ENCODE assay signal across 8 cellular contexts in the genomic region with DNA sequence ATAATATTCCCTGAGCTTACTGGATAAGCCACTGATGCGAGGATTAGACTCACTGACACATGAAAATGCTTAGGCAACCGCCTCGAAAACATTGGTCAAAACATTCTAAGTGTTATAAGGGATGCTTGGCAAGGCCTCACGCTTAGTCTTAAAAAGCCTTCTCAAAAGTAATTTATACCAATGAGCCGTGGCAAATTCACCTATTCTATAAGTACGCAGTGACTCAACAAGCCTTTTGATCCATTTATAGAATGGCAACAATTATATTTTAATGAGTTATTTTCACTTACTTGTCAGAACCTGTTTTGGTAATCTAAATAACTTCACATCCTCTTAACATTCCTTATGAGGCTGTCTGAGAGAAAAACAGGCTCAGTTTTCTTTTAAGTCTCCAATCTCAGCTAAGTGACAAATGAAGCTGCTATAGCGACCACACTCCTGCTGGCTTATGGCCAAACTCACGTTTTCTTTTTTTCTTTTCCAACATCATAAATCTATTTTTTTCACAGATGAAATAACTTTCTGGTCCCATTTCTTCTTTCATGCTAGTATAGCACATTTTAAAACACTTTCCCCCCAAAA.
A peak's percentile ranks its signal among the peaks of the same experiment; 100 is the strongest.
DNase-seq lines count a peak whose midpoint lies in the region; ATAC-seq and TF ChIP-seq lines count a peak whose summit lies in the region.

No MANE protein-coding gene starts in this region.

- peak overlapping the region; percentile 97 for H3K27ac Mint-ChIP-seq in CD8-positive, alpha-beta T cell
- H3K27ac Mint-ChIP-seq in naive B cell: peak overlapping the region; percentile 98 to 99 (median 99)

- H3K4me1 Mint-ChIP-seq in CD8-positive, alpha-beta T cell (ENCODE audit: low read depth): peaks cover 68% of the 10 kb centered on the region
- peaks cover 56 to 79% (median 73%) of the 10 kb centered on the region in 3 donors for H3K4me1 Mint-ChIP-seq in naive B cell

- peak overlapping the region; percentile 92 for H3K4me3 Mint-ChIP-seq in CD8-positive, alpha-beta T cell
- peak overlapping the region; percentile 91 to 99 (median 97) for H3K4me3 Mint-ChIP-seq in naive B cell

- H3K27ac ChIP-seq in CD8-positive, alpha-beta T cell (ENCODE audit: low read depth, low read length): peak overlapping the region; percentile 93
- H3K27ac ChIP-seq in colonic mucosa: peak overlapping the region; percentile 71
- H3K27ac ChIP-seq in body of pancreas: peak overlapping the region in 1 of 4 donors; percentile 73

- no peaks in the 10 kb centered on the region for H3K27me3 ChIP-seq in CD8-positive, alpha-beta T cell (ENCODE audit: insufficient read depth, low read length)
- no peaks in the 10 kb centered on the region for H3K27me3 ChIP-seq in colonic mucosa
- no peaks in the 10 kb centered on the region for H3K27me3 ChIP-seq in body of pancreas

- CTCF ChIA-PET in CD8-positive, alpha-beta T cell (lab: Charles Lee): interaction anchor here (0.8 to 15.7 kb wide), 8 partner anchors 8 to 221 kb away, joined by 3 to 312 read pairs (median 8); no protein-coding TSS in a partner anchor

- no peak for TF ChIP-seq POLR2A in body of pancreas (IDR thresholded peaks at IDR 0.05)

- peaks cover 59% of the 10 kb centered on the region for H3K4me1 ChIP-seq in CD8-positive, alpha-beta T cell (ENCODE audit: insufficient read depth, low read length)
- H3K4me1 ChIP-seq in colonic mucosa (peaks cover 14% of the 10 kb centered on the region), body of pancreas (peaks cover 26% of the 10 kb centered on the region)

- H3K36me3 Mint-ChIP-seq in CD8-positive, alpha-beta T cell: peaks cover 43% of the 10 kb centered on the region
- no peaks in the 10 kb centered on the region for H3K36me3 Mint-ChIP-seq in naive B cell

- WGBS in body of pancreas, 2 donors: 61 to 64% methylated on average over 8 of the region's 8 CpGs

- ATAC-seq in CD8-positive, alpha-beta T cell: no peak
- ATAC-seq in naive B cell (ENCODE audit: low read depth in 2 of 2): no peak
- no peak for ATAC-seq in body of pancreas
- no peak for ATAC-seq in HG02938 (IDR thresholded peaks at IDR 0.05; ENCODE audit: unreplicated experiment)
- no peak for ATAC-seq in HG02870 (IDR thresholded peaks at IDR 0.05; ENCODE audit: unreplicated experiment)

- H3K9me3 ChIP-seq in CD8-positive, alpha-beta T cell (ENCODE audit: low read length): no peaks in the 10 kb centered on the region
- H3K9me3 ChIP-seq in colonic mucosa (no peaks in the 10 kb centered on the region), body of pancreas (no peaks in the 10 kb centered on the region)

- intact Hi-C loops in CD8-positive, alpha-beta T cell (cut with DNase I, micrococcal nuclease): loop anchor here (5.0 kb wide), 3 partner anchors 33 to 563 kb away; a partner anchor contains a TSS
- intact Hi-C loops in colonic mucosa (cut with DNase I) (no loop called here), body of pancreas (cut with DNase I) (no loop called here)

- peak overlapping the region; percentile 69 for H3K4me3 ChIP-seq in CD8-positive, alpha-beta T cell (ENCODE audit: low read depth, low read length)
- H3K4me3 ChIP-seq in LNCaP clone FGC (ENCODE audit: low read depth, low read length): peak overlapping the region; percentile 58
- peak overlapping the region; percentile 27 for H3K4me3 ChIP-seq in colonic mucosa
- H3K4me3 ChIP-seq in body of pancreas: no peak overlapping the region

- peak in 2 of 7 experiments; percentile 52 to 57 for DNase-seq in CD8-positive, alpha-beta T cell
- DNase-seq in LNCaP clone FGC (ENCODE audit: low read depth): no peak
- DNase-seq in colonic mucosa: no peak
- DNase-seq in naive B cell: no peak
- no peak for DNase-seq in body of pancreas
- no peak for DNase-seq in cerebellar nuclear complex (lab: John Stamatoyannopoulos, UW)

- POLR2A ChIA-PET in CD8-positive, alpha-beta T cell (lab: Charles Lee): interaction anchor here (1.0 to 5.9 kb wide), 9 partner anchors 7 to 296 kb away, joined by 3 to 209 read pairs (median 12); a partner anchor contains a TSS

- no peaks in the 10 kb centered on the region for H3K36me3 ChIP-seq in CD8-positive, alpha-beta T cell (ENCODE audit: insufficient read depth, low read length)
- H3K36me3 ChIP-seq in colonic mucosa (no peaks in the 10 kb centered on the region), body of pancreas (replicated peaks in 1 of 2; ENCODE audit: insufficient read depth in 1 of 2, low read depth in 2 of 2) (no peaks in the 10 kb centered on the region)

- no peak for TF ChIP-seq CTCF in CD8-positive, alpha-beta T cell (IDR thresholded peaks at IDR 0.05)
- TF ChIP-seq CTCF in LNCaP clone FGC (IDR thresholded peaks at IDR 0.05; ENCODE audit: control insufficient read depth, extremely low read depth, insufficient read depth) (no peak), colonic mucosa (IDR thresholded peaks at IDR 0.05) (no peak), body of pancreas (IDR thresholded peaks at IDR 0.05) (no peak)

- H3K27me3 Mint-ChIP-seq in CD8-positive, alpha-beta T cell (ENCODE audit: low read depth): no peaks in the 10 kb centered on the region
- H3K27me3 Mint-ChIP-seq in naive B cell: no peaks in the 10 kb centered on the region

- H3K9ac ChIP-seq in colonic mucosa (ENCODE audit: low read depth in 2 of 2, low read length in 2 of 2): peak overlapping the region in 1 of 2 donors; percentile 86

- H3K9me3 Mint-ChIP-seq in CD8-positive, alpha-beta T cell: no peaks in the 10 kb centered on the region
- H3K9me3 Mint-ChIP-seq in naive B cell: no peaks in the 10 kb centered on the region

Comparison
In these comparisons a context has a peak if more than half of its experiments do, and no peak if none do; other contexts are left out.
1. H3K4me3 ChIP-seq: peak in CD8-positive, alpha-beta T cell (single experiment), LNCaP clone FGC (single experiment) and colonic mucosa (single experiment); none in body of pancreas (0 of 2).
2. intact Hi-C loops: an anchor here in CD8-positive, alpha-beta T cell (5.0 kb wide); none called in colonic mucosa and body of pancreas.